In genomic region chrX:150063673-150064072, GRCh38 we compare ENCODE assay signal across 3 cellular contexts.
TF ChIP-seq lines count a peak whose summit lies in the region.

No MANE protein-coding gene starts in this region.

TF ChIP-seq in SK-N-SH, 30 proteins besides CTCF, POLR2A, EP300 and RAD21:
- TF ChIP-seq FOSL2 (IDR thresholded peaks at IDR 0.05; ENCODE audit: borderline replicate concordance, low read depth) (no peak), FOXJ3 (CRISPR knock-in tag; IDR thresholded peaks at IDR 0.05) (no peak), MXI1 (IDR thresholded peaks at IDR 0.05; ENCODE audit: low read depth, low read length) (no peak), NRF1 (IDR thresholded peaks at IDR 0.05; ENCODE audit: low read depth, low read length) (no peak), TAF1 (IDR thresholded peaks at IDR 0.05; ENCODE audit: borderline replicate concordance, low read depth, low read length) (no peak)

TF ChIP-seq in SK-N-SH treated with all-trans-retinoic acid at 6 μM for 48 hours, 23 proteins besides CTCF, POLR2A, EP300 and RAD21 (continued from another document):
- no peak for TF ChIP-seq ZC3H10 (CRISPR knock-in tag; IDR thresholded peaks at IDR 0.05)
- no peak for TF ChIP-seq ZNF8 (CRISPR knock-in tag; IDR thresholded peaks at IDR 0.05)
- no peak for TF ChIP-seq OSR1 (CRISPR knock-in tag; IDR thresholded peaks at IDR 0.05)
- TF ChIP-seq ZNF70 (CRISPR knock-in tag; IDR thresholded peaks at IDR 0.05): no peak
- TF ChIP-seq, protein P1, sequence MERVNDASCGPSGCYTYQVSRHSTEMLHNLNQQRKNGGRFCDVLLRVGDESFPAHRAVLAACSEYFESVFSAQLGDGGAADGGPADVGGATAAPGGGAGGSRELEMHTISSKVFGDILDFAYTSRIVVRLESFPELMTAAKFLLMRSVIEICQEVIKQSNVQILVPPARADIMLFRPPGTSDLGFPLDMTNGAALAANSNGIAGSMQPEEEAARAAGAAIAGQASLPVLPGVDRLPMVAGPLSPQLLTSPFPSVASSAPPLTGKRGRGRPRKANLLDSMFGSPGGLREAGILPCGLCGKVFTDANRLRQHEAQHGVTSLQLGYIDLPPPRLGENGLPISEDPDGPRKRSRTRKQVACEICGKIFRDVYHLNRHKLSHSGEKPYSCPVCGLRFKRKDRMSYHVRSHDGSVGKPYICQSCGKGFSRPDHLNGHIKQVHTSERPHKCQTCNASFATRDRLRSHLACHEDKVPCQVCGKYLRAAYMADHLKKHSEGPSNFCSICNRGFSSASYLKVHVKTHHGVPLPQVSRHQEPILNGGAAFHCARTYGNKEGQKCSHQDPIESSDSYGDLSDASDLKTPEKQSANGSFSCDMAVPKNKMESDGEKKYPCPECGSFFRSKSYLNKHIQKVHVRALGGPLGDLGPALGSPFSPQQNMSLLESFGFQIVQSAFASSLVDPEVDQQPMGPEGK (CRISPR knock-in tag; IDR thresholded peaks at IDR 0.05; ENCODE audit: borderline replicate concordance): no peak
- TF ChIP-seq TOX (CRISPR knock-in tag; IDR thresholded peaks at IDR 0.05; ENCODE audit: borderline replicate concordance): no peak
- no peak for TF ChIP-seq RARB (CRISPR knock-in tag; IDR thresholded peaks at IDR 0.05)
- no peak for TF ChIP-seq SNAI2 (CRISPR knock-in tag; IDR thresholded peaks at IDR 0.05)
- no peak for TF ChIP-seq ZFP3 (CRISPR knock-in tag; IDR thresholded peaks at IDR 0.05)
- TF ChIP-seq PPARA (CRISPR knock-in tag; IDR thresholded peaks at IDR 0.05; ENCODE audit: borderline replicate concordance): no peak
- no peak for TF ChIP-seq ESRRG (CRISPR knock-in tag; IDR thresholded peaks at IDR 0.05)
- no peak for TF ChIP-seq ISL1 (CRISPR knock-in tag; IDR thresholded peaks at IDR 0.05)
- TF ChIP-seq CREB5 (CRISPR knock-in tag; IDR thresholded peaks at IDR 0.05; ENCODE audit: low read depth): no peak
- TF ChIP-seq, protein P2, sequence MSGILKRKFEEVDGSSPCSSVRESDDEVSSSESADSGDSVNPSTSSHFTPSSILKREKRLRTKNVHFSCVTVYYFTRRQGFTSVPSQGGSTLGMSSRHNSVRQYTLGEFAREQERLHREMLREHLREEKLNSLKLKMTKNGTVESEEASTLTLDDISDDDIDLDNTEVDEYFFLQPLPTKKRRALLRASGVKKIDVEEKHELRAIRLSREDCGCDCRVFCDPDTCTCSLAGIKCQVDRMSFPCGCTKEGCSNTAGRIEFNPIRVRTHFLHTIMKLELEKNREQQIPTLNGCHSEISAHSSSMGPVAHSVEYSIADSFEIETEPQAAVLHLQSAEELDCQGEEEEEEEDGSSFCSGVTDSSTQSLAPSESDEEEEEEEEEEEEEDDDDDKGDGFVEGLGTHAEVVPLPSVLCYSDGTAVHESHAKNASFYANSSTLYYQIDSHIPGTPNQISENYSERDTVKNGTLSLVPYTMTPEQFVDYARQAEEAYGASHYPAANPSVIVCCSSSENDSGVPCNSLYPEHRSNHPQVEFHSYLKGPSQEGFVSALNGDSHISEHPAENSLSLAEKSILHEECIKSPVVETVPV (CRISPR knock-in tag; IDR thresholded peaks at IDR 0.05): no peak
- TF ChIP-seq POU6F1 (CRISPR knock-in tag; IDR thresholded peaks at IDR 0.05; ENCODE audit: borderline replicate concordance, low read depth): no peak
- no peak for TF ChIP-seq TSHZ2 (CRISPR knock-in tag; IDR thresholded peaks at IDR 0.05)
- no peak for TF ChIP-seq CSDC2 (CRISPR knock-in tag; IDR thresholded peaks at IDR 0.05)
- TF ChIP-seq ZNF565 (CRISPR knock-in tag; conservative IDR thresholded peaks at IDR 0.05; ENCODE audit: low read depth): no peak
- no peak for TF ChIP-seq BACH2 (CRISPR knock-in tag; IDR thresholded peaks at IDR 0.05; ENCODE audit: borderline replicate concordance)

TF ChIP-seq in HepG2, 621 proteins besides CTCF, POLR2A, EP300 and RAD21:
- TF ChIP-seq CEBPB (IDR thresholded peaks at IDR 0.05; ENCODE audit: borderline replicate concordance, low read depth, low read length): no peak
- no peak for TF ChIP-seq PRDM10 (CRISPR knock-in tag; IDR thresholded peaks at IDR 0.05; ENCODE audit: low read depth)
- TF ChIP-seq, protein P3, sequence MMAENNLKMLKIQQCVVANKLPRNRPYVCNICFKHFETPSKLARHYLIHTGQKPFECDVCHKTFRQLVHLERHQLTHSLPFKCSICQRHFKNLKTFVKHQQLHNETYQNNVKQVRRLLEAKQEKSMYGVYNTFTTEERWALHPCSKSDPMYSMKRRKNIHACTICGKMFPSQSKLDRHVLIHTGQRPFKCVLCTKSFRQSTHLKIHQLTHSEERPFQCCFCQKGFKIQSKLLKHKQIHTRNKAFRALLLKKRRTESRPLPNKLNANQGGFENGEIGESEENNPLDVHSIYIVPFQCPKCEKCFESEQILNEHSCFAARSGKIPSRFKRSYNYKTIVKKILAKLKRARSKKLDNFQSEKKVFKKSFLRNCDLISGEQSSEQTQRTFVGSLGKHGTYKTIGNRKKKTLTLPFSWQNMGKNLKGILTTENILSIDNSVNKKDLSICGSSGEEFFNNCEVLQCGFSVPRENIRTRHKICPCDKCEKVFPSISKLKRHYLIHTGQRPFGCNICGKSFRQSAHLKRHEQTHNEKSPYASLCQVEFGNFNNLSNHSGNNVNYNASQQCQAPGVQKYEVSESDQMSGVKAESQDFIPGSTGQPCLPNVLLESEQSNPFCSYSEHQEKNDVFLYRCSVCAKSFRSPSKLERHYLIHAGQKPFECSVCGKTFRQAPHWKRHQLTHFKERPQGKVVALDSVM (CRISPR knock-in tag; IDR thresholded peaks at IDR 0.05): no peak
- TF ChIP-seq RBM39 (IDR thresholded peaks at IDR 0.05; ENCODE audit: low read depth, low read length, poor library complexity, severe bottlenecking): no peak
- TF ChIP-seq SMAD3 (CRISPR knock-in tag; IDR thresholded peaks at IDR 0.05): no peak
- TF ChIP-seq, protein P4, sequence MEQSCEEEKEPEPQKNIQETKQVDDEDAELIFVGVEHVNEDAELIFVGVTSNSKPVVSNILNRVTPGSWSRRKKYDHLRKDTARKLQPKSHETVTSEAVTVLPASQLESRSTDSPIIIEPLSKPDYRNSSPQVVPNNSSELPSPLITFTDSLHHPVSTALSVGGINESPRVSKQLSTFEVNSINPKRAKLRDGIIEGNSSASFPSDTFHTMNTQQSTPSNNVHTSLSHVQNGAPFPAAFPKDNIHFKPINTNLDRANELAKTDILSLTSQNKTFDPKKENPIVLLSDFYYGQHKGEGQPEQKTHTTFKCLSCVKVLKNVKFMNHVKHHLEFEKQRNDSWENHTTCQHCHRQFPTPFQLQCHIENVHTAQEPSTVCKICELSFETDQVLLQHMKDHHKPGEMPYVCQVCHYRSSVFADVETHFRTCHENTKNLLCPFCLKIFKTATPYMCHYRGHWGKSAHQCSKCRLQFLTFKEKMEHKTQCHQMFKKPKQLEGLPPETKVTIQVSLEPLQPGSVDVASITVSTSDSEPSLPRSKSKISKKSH (CRISPR knock-in tag; IDR thresholded peaks at IDR 0.05; ENCODE audit: borderline replicate concordance): no peak
- TF ChIP-seq SRF (IDR thresholded peaks at IDR 0.05; ENCODE audit: low read depth, low read length): no peak
- TF ChIP-seq PAWR (CRISPR knock-in tag; IDR thresholded peaks at IDR 0.05; ENCODE audit: borderline replicate concordance): no peak
- no peak for TF ChIP-seq TEAD3 (CRISPR knock-in tag; optimal IDR thresholded peaks at IDR 0.05; ENCODE audit: borderline replicate concordance)
- TF ChIP-seq ZNF790 (CRISPR knock-in tag; IDR thresholded peaks at IDR 0.05; ENCODE audit: borderline replicate concordance): no peak
- TF ChIP-seq SRSF9 (IDR thresholded peaks at IDR 0.05; ENCODE audit: borderline replicate concordance, insufficient read depth, low read depth, low read length, poor library complexity, severe bottlenecking): no peak
